Comparison of ENCODE assay signal across 15 cellular contexts in genomic region chr19:42111384-42111783, GRCh38. TPM values are rescaled to one million over a fixed set of nuclear protein-coding genes. Genes with fewer than 3 reads are reported as not detected.
A peak's percentile ranks its signal among the peaks of the same experiment; 100 is the strongest.
DNase-seq lines count a peak whose midpoint lies in the region; ATAC-seq lines count a peak whose summit lies in the region.
"Had no signal": no experiment of that assay in that cellular context is flagged by ENCODE, and none has a peak within 500 bp of the region (broad histone marks: within the 10 kb centered on the region; RNA-seq: fewer than 3 reads in every experiment).

No MANE protein-coding gene starts in this region.

- peak overlapping the region; percentile 18 to 99 (median 87); a peak in 16 of 22 replicates for H3K4me2 ChIP-seq in BLaER1 treated with 17β-estradiol and CSF1 and Interleukin-3, amounts not matched to agents 10 nM and 100 nM

- no peaks in the 10 kb centered on the region for H3K9me3 Mint-ChIP-seq in activated naive CD4-positive, alpha-beta T cell treated with anti-CD3 and anti-CD28 coated beads, Interleukin-2, amount 50 U/mL, for 72 hours

- peaks cover 7 to 17% of the 10 kb centered on the region in 2 donors for H3K36me3 Mint-ChIP-seq in activated naive CD4-positive, alpha-beta T cell treated with anti-CD3 and anti-CD28 coated beads, Interleukin-2, amount 50 U/mL, for 72 hours

- H3K4me3 ChIP-seq in BLaER1 treated with 17β-estradiol and CSF1 and Interleukin-3, amounts not matched to agents 10 nM and 100 nM = no peak overlapping the region
- H3K4me3 ChIP-seq: left lung had no signal

- H4K20me1 ChIP-seq in BLaER1 treated with 17β-estradiol and CSF1 and Interleukin-3, amounts not matched to agents 10 nM and 100 nM = peaks cover 0 to 97% (median 0%) of the 10 kb centered on the region in 11 experiments; a peak in 7 of 22 replicates

- no peak overlapping the region for H3K9ac ChIP-seq in BLaER1 treated with 17β-estradiol and CSF1 and Interleukin-3, amounts not matched to agents 10 nM and 100 nM

- DNase-seq in GM04504 (ENCODE audit: low read depth) (peak; percentile 86), glomerular visceral epithelial cell (ENCODE audit: extremely low spot score) (peak; percentile 48), NCI-H345 treated with DMSO at 0.1 percent for 48 hours (lab: John Stamatoyannopoulos, UW; ENCODE audit: unreplicated experiment) (no peak), activated gamma-delta T cell (lab: John Stamatoyannopoulos, UW) (no peak)
- no peak for DNase-seq in activated naive CD4-positive, alpha-beta T cell treated with anti-CD3 and anti-CD28 coated beads, Interleukin-2, amount 50 U/mL, for 72 hours (ENCODE audit: low spot score in 2 of 2)
- DNase-seq: activated CD4-positive, alpha-beta T cell treated with anti-CD3 and anti-CD28 coated beads, Interleukin-2, amount 50 U/mL, for 48 hours; left lung; NCI-H748 treated with DMSO at 0.1 percent for 48 hours; occipital lobe; stimulated activated naive CD4-positive, alpha-beta T cell treated with Interleukin-2 at 50 U/mL for 16 hours had no signal

- H3K27me3 ChIP-seq in BLaER1 treated with 17β-estradiol and CSF1 and Interleukin-3, amounts not matched to agents 10 nM and 100 nM = no peaks in the 10 kb centered on the region

- peak overlapping the region; percentile 16 to 71 for H3K27ac Mint-ChIP-seq in activated naive CD4-positive, alpha-beta T cell treated with anti-CD3 and anti-CD28 coated beads, Interleukin-2, amount 50 U/mL, for 72 hours

- ATAC-seq in activated naive CD4-positive, alpha-beta T cell treated with anti-CD3 and anti-CD28 coated beads, Interleukin-2, amount 50 U/mL, for 72 hours = no peak
- ATAC-seq in GM19455 (IDR thresholded peaks at IDR 0.05; ENCODE audit: unreplicated experiment) (no peak), GM19035 (IDR thresholded peaks at IDR 0.05; ENCODE audit: unreplicated experiment) (no peak)
- ATAC-seq: esophagus mucosa, left lung had no signal

- peaks cover 0 to 93% (median 3%) of the 10 kb centered on the region in 11 experiments; a peak in 13 of 22 replicates for H3K36me3 ChIP-seq in BLaER1 treated with 17β-estradiol and CSF1 and Interleukin-3, amounts not matched to agents 10 nM and 100 nM
- H3K36me3 ChIP-seq: left lung had no signal

- H3K4me1 ChIP-seq in BLaER1 treated with 17β-estradiol and CSF1 and Interleukin-3, amounts not matched to agents 10 nM and 100 nM = peaks cover 61 to 96% (median 64%) of the 10 kb centered on the region in 10 experiments
- H3K4me1 ChIP-seq: left lung had no signal

- no peak overlapping the region for H3K27ac ChIP-seq in BLaER1 treated with 17β-estradiol and CSF1 and Interleukin-3, amounts not matched to agents 10 nM and 100 nM
- H3K27ac ChIP-seq: left lung had no signal

- no peaks in the 10 kb centered on the region for H3K9me3 ChIP-seq in BLaER1 treated with 17β-estradiol and CSF1 and Interleukin-3, amounts not matched to agents 10 nM and 100 nM (replicated peaks in 1 of 11)
- H3K9me3 ChIP-seq: left lung had no signal

RNA-seq across cellular contexts. Expression of gene POU2F2, which starts 20.9 kb away (rescaled TPM):
- total RNA-seq in activated naive CD4-positive, alpha-beta T cell treated with anti-CD3 and anti-CD28 coated beads, Interleukin-2, amount 50 U/mL, for 72 hours = 10 to 100 TPM; 34.2 to 39.6 TPM
- total RNA-seq: SK-MEL-5 had no signal

RNA-seq across cellular contexts. Expression of gene ZNF574, which starts 35.4 kb away (rescaled TPM):
- 10 to 100 TPM; 12.5 to 13.9 TPM for total RNA-seq in activated naive CD4-positive, alpha-beta T cell treated with anti-CD3 and anti-CD28 coated beads, Interleukin-2, amount 50 U/mL, for 72 hours

RNA-seq across cellular contexts. Expression of gene GRIK5, which starts 41.4 kb away (rescaled TPM):
- 1 to 10 TPM; 3.5 to 4.0 TPM for total RNA-seq in activated naive CD4-positive, alpha-beta T cell treated with anti-CD3 and anti-CD28 coated beads, Interleukin-2, amount 50 U/mL, for 72 hours
- total RNA-seq: SK-MEL-5 had no signal

Comparison
In these comparisons a context has a peak if more than half of its experiments do, and no peak if none do; other contexts are left out.
1. DNase-seq: peak in GM04504 (single experiment) and glomerular visceral epithelial cell (single experiment); none in activated naive CD4-positive, alpha-beta T cell treated with anti-CD3 and anti-CD28 coated beads, Interleukin-2, amount 50 U/mL, for 72 hours (0 of 2), NCI-H345 treated with DMSO at 0.1 percent for 48 hours (single experiment) and activated gamma-delta T cell (single experiment).